ENCODE assay signal across 7 cellular contexts in genomic region chr7:44803828-44804519, GRCh38. TPM values are rescaled to one million over a fixed set of nuclear protein-coding genes. Genes with fewer than 3 reads are reported as not detected.
DNase-seq lines count a peak whose midpoint lies in the region; ATAC-seq and TF ChIP-seq lines count a peak whose summit lies in the region.
"Not testable (repeated sequence)": the region's sequence is repeated elsewhere in the genome, so short reads cannot be mapped to it uniquely, and the experiment has no call there.

No MANE protein-coding gene starts in this region.

- TF ChIP-seq CTCF in DND-41 (IDR thresholded peaks at IDR 0.05; ENCODE audit: borderline replicate concordance, extremely low read depth, low read length, poor library complexity, severe bottlenecking); Panc1 (IDR thresholded peaks at IDR 0.05); neural progenitor cell (IDR thresholded peaks at IDR 0.05): not testable (repeated sequence)

- H3K9me3 ChIP-seq in DND-41 (ENCODE audit: insufficient read depth, low read length, severe bottlenecking); HUES64 (ENCODE audit: insufficient read depth, low read depth, low read length); Panc1 (ENCODE audit: control insufficient read depth, insufficient read depth, low read depth, low read length); neural progenitor cell (ENCODE audit: low read depth): not testable (repeated sequence)

- not testable (repeated sequence) for BruUV-seq in Panc1 (replicated peaks; lab: Mats Ljungman, UMichigan)

- H3K27me3 ChIP-seq in DND-41 (ENCODE audit: insufficient read depth, low read length, poor library complexity); HUES64 (ENCODE audit: insufficient read depth, low read length); Panc1 (ENCODE audit: control insufficient read depth, insufficient read depth, low read length); neural progenitor cell: not testable (repeated sequence)

- TF ChIP-seq POLR2A in GM19099 (IDR thresholded peaks at IDR 0.05; ENCODE audit: extremely low read depth, insufficient read length, low read depth): peak; percentile 1

- not testable (repeated sequence) for H3K27me3 Mint-ChIP-seq in activated T-cell treated with anti-CD3 and anti-CD28 coated beads, Interleukin-2, amount 50 U/mL, for 24 hours; neural progenitor cell (ENCODE audit: insufficient read depth, low read depth)

- not testable (repeated sequence) for H3K4me3 Mint-ChIP-seq in activated T-cell treated with anti-CD3 and anti-CD28 coated beads, Interleukin-2, amount 50 U/mL, for 24 hours; neural progenitor cell

- H3K4me1 Mint-ChIP-seq in activated T-cell treated with anti-CD3 and anti-CD28 coated beads, Interleukin-2, amount 50 U/mL, for 24 hours (ENCODE audit: low read depth): peaks cover 28% of the 10 kb centered on the region
- not testable (repeated sequence) for H3K4me1 Mint-ChIP-seq in neural progenitor cell

- ATAC-seq in DND-41 (ENCODE audit: insufficient read depth, low read depth) (peak; percentile 42), Panc1 (peak; percentile 43)

- H3K4me1 ChIP-seq in DND-41 (ENCODE audit: insufficient read depth, low read length): peaks cover 12% of the 10 kb centered on the region; the same call in 1 of the 2 replicates
- H3K4me1 ChIP-seq in HUES64 (ENCODE audit: insufficient read depth, low read length); neural progenitor cell: not testable (repeated sequence)
- H3K4me1 ChIP-seq in Panc1 (ENCODE audit: control insufficient read depth, insufficient read depth, low read length): peaks cover 19% of the 10 kb centered on the region

- peaks cover 66% of the 10 kb centered on the region for H3K36me3 Mint-ChIP-seq in activated T-cell treated with anti-CD3 and anti-CD28 coated beads, Interleukin-2, amount 50 U/mL, for 24 hours (ENCODE audit: low read depth)
- H3K36me3 Mint-ChIP-seq in neural progenitor cell: peaks cover 28% of the 10 kb centered on the region

- peak; percentile 39 for DNase-seq in DND-41
- DNase-seq in Panc1 (ENCODE audit: low read depth, low spot score); epithelial cell of prostate (ENCODE audit: low read depth, low spot score); neural progenitor cell (ENCODE audit: low spot score): not testable (repeated sequence)
- DNase-seq in activated T-cell treated with anti-CD3 and anti-CD28 coated beads, Interleukin-2, amount 50 U/mL, for 24 hours: peak; percentile 48

- peaks cover 60% of the 10 kb centered on the region for H3F3A ChIP-seq in neural progenitor cell (ENCODE audit: low read depth)

- CTCF ChIA-PET in Panc1 (lab: Charles Lee): not testable (repeated sequence)

- not testable (repeated sequence) for H3K27ac ChIP-seq in DND-41 (ENCODE audit: low read length); Panc1 (ENCODE audit: low read length)
- 0 out of 2 replicates have a peak overlapping the region, but pooled peaks have one; percentile 18 for H3K27ac ChIP-seq in HUES64 (ENCODE audit: low read depth, low read length)
- H3K27ac ChIP-seq in epithelial cell of prostate: peak overlapping the region; percentile 99
- peak overlapping the region; percentile 6 for H3K27ac ChIP-seq in neural progenitor cell

- peaks cover 48% of the 10 kb centered on the region for H3K36me3 ChIP-seq in DND-41 (ENCODE audit: insufficient read depth, low read length)
- H3K36me3 ChIP-seq in HUES64 (ENCODE audit: insufficient read depth, low read length): peaks cover 50% of the 10 kb centered on the region
- H3K36me3 ChIP-seq in Panc1 (ENCODE audit: control insufficient read depth, insufficient read depth, low read length): peaks cover 28% of the 10 kb centered on the region
- H3K36me3 ChIP-seq in neural progenitor cell: peaks cover 12% of the 10 kb centered on the region

- in situ Hi-C loops in Panc1 (cut with HindIII; ENCODE audit: low pct_unique_long_range_greater_than_20kb, low sequenced_read_pairs): not testable (repeated sequence)

- 92% methylated on average over 10 of the region's 10 CpGs for WGBS in HUES64

- POLR2A ChIA-PET in Panc1 (lab: Charles Lee): not testable (repeated sequence)

- H3K9ac ChIP-seq in DND-41 (ENCODE audit: low read depth, low read length); HUES64 (ENCODE audit: low read depth, low read length); neural progenitor cell: not testable (repeated sequence)

- intact Hi-C loops in Panc1 (cut with micrococcal nuclease; ENCODE audit: unreplicated experiment): not testable (repeated sequence)

- peak overlapping the region; percentile 44 for H3K27ac Mint-ChIP-seq in activated T-cell treated with anti-CD3 and anti-CD28 coated beads, Interleukin-2, amount 50 U/mL, for 24 hours
- H3K27ac Mint-ChIP-seq in neural progenitor cell: not testable (repeated sequence)

- not testable (repeated sequence) for H2AFZ ChIP-seq in DND-41 (ENCODE audit: low read depth, low read length); neural progenitor cell (replicated peaks)

- not testable (repeated sequence) for H3K9me3 Mint-ChIP-seq in activated T-cell treated with anti-CD3 and anti-CD28 coated beads, Interleukin-2, amount 50 U/mL, for 24 hours; neural progenitor cell

- H4K20me1 ChIP-seq in DND-41 (ENCODE audit: insufficient read depth, low read length) (peaks cover 41% of the 10 kb centered on the region), neural progenitor cell (ENCODE audit: low read depth) (peaks cover 36% of the 10 kb centered on the region)

- not testable (repeated sequence) for H3K4me2 ChIP-seq in DND-41 (ENCODE audit: insufficient read depth, low read length); neural progenitor cell

- peaks cover 25% of the 10 kb centered on the region for H3K79me2 ChIP-seq in DND-41 (ENCODE audit: insufficient read depth, low read length)
- peaks cover 25% of the 10 kb centered on the region for H3K79me2 ChIP-seq in neural progenitor cell (ENCODE audit: low read depth)

- H3K4me3 ChIP-seq in DND-41 (ENCODE audit: low read depth in 1 of 2, low read length in 2 of 2); HUES64 (ENCODE audit: low read length); Panc1 (ENCODE audit: low read depth in 2 of 2, low read length in 2 of 2); neural progenitor cell: not testable (repeated sequence)

RNA-seq across cellular contexts. Expression of gene PPIA, which starts 7.5 kb away (rescaled TPM):
- 3,059 TPM for polyA plus RNA-seq in HUES64 (2013, experiment 1 of 2)
- 3,012 TPM for polyA plus RNA-seq in HUES64 (2013, experiment 2 of 2)
- total RNA-seq in Panc1 (2021; ENCODE audit: unreplicated experiment) (3,706 TPM), neural progenitor cell (ENCODE audit: low replicate concordance) (2,768 and 2,932 TPM in 2 replicates)
- 2,487 TPM for polyA plus RNA-seq in Panc1 (2012; ENCODE audit: insufficient read length)

RNA-seq across cellular contexts. Expression of gene H2AZ2, which starts 43.9 kb away (rescaled TPM):
- polyA plus RNA-seq in HUES64 (2013, experiment 1 of 2): 157 TPM
- polyA plus RNA-seq in HUES64 (2013, experiment 2 of 2): 193 TPM
- 319 TPM for total RNA-seq in Panc1 (2021; ENCODE audit: unreplicated experiment)
- 304 TPM for polyA plus RNA-seq in Panc1 (2012; ENCODE audit: insufficient read length)
- 439 and 462 TPM in 2 replicates for total RNA-seq in neural progenitor cell (ENCODE audit: low replicate concordance)

RNA-seq across cellular contexts. Expression of gene ZMIZ2, which starts 55.3 kb away (rescaled TPM):
- polyA plus RNA-seq in HUES64 (2013, experiment 1 of 2): 40.7 TPM
- 41.7 TPM for polyA plus RNA-seq in HUES64 (2013, experiment 2 of 2)
- total RNA-seq in Panc1 (2021; ENCODE audit: unreplicated experiment) (137 TPM), neural progenitor cell (ENCODE audit: low replicate concordance) (7.6 and 19.5 TPM in 2 replicates)
- 108 TPM for polyA plus RNA-seq in Panc1 (2012; ENCODE audit: insufficient read length)
